In genomic region chr12:64650762-64651161, GRCh38 we compare ENCODE assay signal across 12 cellular contexts. TPM values are rescaled to one million over a fixed set of nuclear protein-coding genes. Genes with fewer than 3 reads are reported as not detected.
DNase-seq lines count a peak whose midpoint lies in the region; ATAC-seq and TF ChIP-seq lines count a peak whose summit lies in the region.
"Had no signal": no experiment of that assay in that cellular context is flagged by ENCODE, and none has a peak within 500 bp of the region (broad histone marks: within the 10 kb centered on the region; RNA-seq: fewer than 3 reads in every experiment).

No MANE protein-coding gene starts in this region.

- H3K27me3 ChIP-seq in Caco-2 (replicated peaks; ENCODE audit: control insufficient read depth, insufficient read depth, low read length), result no peaks in the 10 kb centered on the region

- H3K9me3 Mint-ChIP-seq in activated T-cell treated with anti-CD3 and anti-CD28 coated beads, Interleukin-2, amount 50 U/mL, for 72 hours, result no peaks in the 10 kb centered on the region
- no peaks in the 10 kb centered on the region for H3K9me3 Mint-ChIP-seq in stimulated activated effector memory CD8-positive, alpha-beta T cell treated with anti-CD3 and anti-CD28 coated beads, Interleukin-12 subunit alpha, Interleukin-12 subunit beta, amount 100 ng/mL, for 72 hours
- no peaks in the 10 kb centered on the region for H3K9me3 Mint-ChIP-seq in Caco-2 (ENCODE audit: unreplicated experiment)

- peaks cover 31% of the 10 kb centered on the region for H3K4me1 ChIP-seq in Caco-2

- no peaks in the 10 kb centered on the region; the same call in 1 of the 2 replicates for H3K36me3 ChIP-seq in Caco-2 (ENCODE audit: control insufficient read depth, insufficient read depth, low read length)

- peak overlapping the region; percentile 85 for H3K27ac Mint-ChIP-seq in activated T-cell treated with anti-CD3 and anti-CD28 coated beads, Interleukin-2, amount 50 U/mL, for 72 hours
- H3K27ac Mint-ChIP-seq in T-helper 17 cell (peak overlapping the region; percentile 90), Caco-2 (ENCODE audit: unreplicated experiment) (no peak overlapping the region)
- peak overlapping the region; percentile 20 for H3K27ac Mint-ChIP-seq in stimulated activated effector memory CD8-positive, alpha-beta T cell treated with anti-CD3 and anti-CD28 coated beads, Interleukin-12 subunit alpha, Interleukin-12 subunit beta, amount 100 ng/mL, for 72 hours

- POLR2A ChIA-PET in Caco-2 (lab: Charles Lee), result no interaction called here

- no peak for TF ChIP-seq CTCF in Caco-2 (IDR thresholded peaks at IDR 0.05; ENCODE audit: insufficient read depth in 1 of 2, low read depth in 1 of 2, low read length in 1 of 2, severe bottlenecking in 1 of 2, unreplicated experiment in 1 of 2)

- BruUV-seq in Caco-2 (replicated peaks; lab: Mats Ljungman, UMichigan), result no TSS peak

- H3K4me3 Mint-ChIP-seq in activated T-cell treated with anti-CD3 and anti-CD28 coated beads, Interleukin-2, amount 50 U/mL, for 72 hours, result no peak overlapping the region
- H3K4me3 Mint-ChIP-seq in T-helper 17 cell (no peak overlapping the region), Caco-2 (ENCODE audit: unreplicated experiment) (no peak overlapping the region)
- no peak overlapping the region for H3K4me3 Mint-ChIP-seq in stimulated activated effector memory CD8-positive, alpha-beta T cell treated with anti-CD3 and anti-CD28 coated beads, Interleukin-12 subunit alpha, Interleukin-12 subunit beta, amount 100 ng/mL, for 72 hours

- intact Hi-C loops in left ventricle myocardium superior (cut with micrococcal nuclease), result no loop called here
- intact Hi-C loops in Caco-2 (cut with micrococcal nuclease; ENCODE audit: unreplicated experiment), result no loop called here

- no peak for DNase-seq in activated T-cell treated with anti-CD3 and anti-CD28 coated beads, Interleukin-2, amount 50 U/mL, for 72 hours
- no peak for DNase-seq in activated T-cell treated with anti-CD3 and anti-CD28 coated beads, Interleukin-2, amount 50 U/mL, for 48 hours
- DNase-seq in T-helper 17 cell (no peak), left ventricle myocardium superior (no peak), NCI-H1092 treated with DMSO at 0.1 percent for 48 hours (lab: John Stamatoyannopoulos, UW) (no peak), Caco-2 (no peak), NCI-H128 (lab: John Stamatoyannopoulos, UW; ENCODE audit: unreplicated experiment) (no peak)
- no peak for DNase-seq in stimulated activated effector memory CD8-positive, alpha-beta T cell treated with anti-CD3 and anti-CD28 coated beads, Interleukin-12 subunit alpha, Interleukin-12 subunit beta, amount 100 ng/mL, for 72 hours (ENCODE audit: low spot score in 2 of 2)
- DNase-seq: activated CD4-positive, alpha-beta T cell treated with anti-CD3 and anti-CD28 coated beads for 48 hours; effector CD8-positive, alpha-beta T cell; GF-D8; NCI-H446 treated with DMSO at 0.1 percent for 48 hours had no signal

- CTCF ChIA-PET in Caco-2 (lab: Charles Lee), result no interaction called here

- no peak overlapping the region for H3K4me3 ChIP-seq in Caco-2 (ENCODE audit: low read depth, low read length)

- H3K36me3 Mint-ChIP-seq in activated T-cell treated with anti-CD3 and anti-CD28 coated beads, Interleukin-2, amount 50 U/mL, for 72 hours (ENCODE audit: insufficient read depth in 2 of 2), result no peaks in the 10 kb centered on the region
- H3K36me3 Mint-ChIP-seq in T-helper 17 cell (ENCODE audit: low read depth), result peaks cover 4% of the 10 kb centered on the region
- no peaks in the 10 kb centered on the region for H3K36me3 Mint-ChIP-seq in stimulated activated effector memory CD8-positive, alpha-beta T cell treated with anti-CD3 and anti-CD28 coated beads, Interleukin-12 subunit alpha, Interleukin-12 subunit beta, amount 100 ng/mL, for 72 hours
- H3K36me3 Mint-ChIP-seq in Caco-2 (ENCODE audit: insufficient read depth, unreplicated experiment), result peaks cover 5% of the 10 kb centered on the region

- H3K27me3 Mint-ChIP-seq in activated T-cell treated with anti-CD3 and anti-CD28 coated beads, Interleukin-2, amount 50 U/mL, for 72 hours (ENCODE audit: low read depth), result no peaks in the 10 kb centered on the region
- H3K27me3 Mint-ChIP-seq in T-helper 17 cell, result no peaks in the 10 kb centered on the region
- H3K27me3 Mint-ChIP-seq in Caco-2 (ENCODE audit: insufficient read depth, unreplicated experiment), result no peaks in the 10 kb centered on the region

- H3K9me3 ChIP-seq in T-helper 17 cell (ENCODE audit: control insufficient read depth, low read length, poor library complexity, severe bottlenecking) (no peaks in the 10 kb centered on the region), Caco-2 (no peaks in the 10 kb centered on the region)

- H3K4me1 Mint-ChIP-seq in activated T-cell treated with anti-CD3 and anti-CD28 coated beads, Interleukin-2, amount 50 U/mL, for 72 hours (ENCODE audit: low read depth), result peaks cover 72% of the 10 kb centered on the region
- H3K4me1 Mint-ChIP-seq in T-helper 17 cell, result peaks cover 52% of the 10 kb centered on the region
- peaks cover 41% of the 10 kb centered on the region for H3K4me1 Mint-ChIP-seq in stimulated activated effector memory CD8-positive, alpha-beta T cell treated with anti-CD3 and anti-CD28 coated beads, Interleukin-12 subunit alpha, Interleukin-12 subunit beta, amount 100 ng/mL, for 72 hours
- H3K4me1 Mint-ChIP-seq in Caco-2 (ENCODE audit: low read depth, unreplicated experiment), result peaks cover 11% of the 10 kb centered on the region

- no peak for ATAC-seq in activated T-cell treated with anti-CD3 and anti-CD28 coated beads, Interleukin-2, amount 50 U/mL, for 72 hours (replicated peaks in 1 of 2)
- ATAC-seq in T-helper 17 cell, result no peak
- peak; percentile 75 for ATAC-seq in left ventricle myocardium superior
- ATAC-seq in stimulated activated effector memory CD8-positive, alpha-beta T cell treated with anti-CD3 and anti-CD28 coated beads, Interleukin-12 subunit alpha, Interleukin-12 subunit beta, amount 100 ng/mL, for 72 hours, result no peak

RNA-seq across cellular contexts. Expression of gene RASSF3, which starts 40.5 kb away (rescaled TPM):
- total RNA-seq in activated T-cell treated with anti-CD3 and anti-CD28 coated beads, Interleukin-2, amount 50 U/mL, for 72 hours, result 10 to 100 TPM; 40.3 to 42.4 TPM
- total RNA-seq in T-helper 17 cell (100 to 1,000 TPM; 114 to 116 TPM), left ventricle myocardium superior (143 TPM), Caco-2 (2022) (22.6 and 25.7 TPM in 2 replicates)
